In the genomic region with DNA sequence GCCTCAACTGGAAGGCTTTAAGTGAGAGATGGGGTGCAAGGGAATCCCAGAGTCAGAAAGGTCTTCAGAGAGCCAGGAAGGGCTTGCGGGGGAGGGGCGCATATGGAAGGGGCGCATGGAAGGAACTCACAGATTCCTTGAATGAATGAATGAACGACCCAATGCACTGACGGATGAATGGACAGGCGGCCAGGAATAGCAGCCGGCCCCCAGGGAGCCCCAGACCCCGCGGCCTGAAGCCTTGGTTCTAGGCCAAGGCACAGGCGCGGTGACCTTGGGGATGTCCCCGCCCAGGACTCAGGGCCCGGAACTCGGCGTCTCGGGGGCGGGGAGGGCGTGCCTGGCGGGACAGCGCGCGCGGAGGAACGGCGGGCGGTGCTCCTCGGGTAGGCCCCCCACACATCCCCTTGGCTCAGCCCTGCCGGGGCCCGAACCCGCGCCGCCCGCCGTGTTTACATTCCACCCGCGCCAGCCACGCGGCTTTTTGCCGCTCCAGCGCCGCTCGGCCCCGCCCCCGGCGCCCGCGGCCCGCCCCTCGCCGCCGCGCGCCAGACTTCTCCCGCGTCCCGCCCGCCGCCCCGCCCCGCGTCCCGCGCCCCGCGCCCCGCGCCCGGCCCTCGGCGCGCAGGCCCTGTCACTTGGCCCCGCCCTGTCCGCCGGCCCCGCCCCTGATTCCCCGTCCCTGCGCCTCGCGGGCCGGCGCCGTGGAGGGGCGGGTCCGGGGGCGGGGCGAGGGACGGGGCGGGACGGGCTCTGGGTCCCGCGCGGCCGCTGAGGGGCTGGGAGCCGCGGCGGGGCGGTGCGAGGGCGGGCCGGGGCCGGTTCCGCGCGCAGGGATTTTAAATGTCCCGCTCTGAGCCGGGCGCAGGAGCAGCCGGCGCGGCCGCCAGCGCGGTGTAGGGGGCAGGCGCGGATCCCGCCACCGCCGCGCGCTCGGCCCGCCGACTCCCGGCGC, we compare ENCODE assay signal across 1 cellular context.
TF ChIP-seq lines count a peak whose summit lies in the region.

CCNE1 (plus strand) TSS at position 867 of the 955 bp plus-strand sequence. CDS start 565 bp downstream, outside the sequence.

TF ChIP-seq in HepG2, 621 proteins besides CTCF, POLR2A, EP300 and RAD21 (continued from another document and continues in another):
- TF ChIP-seq KIAA2018 (CRISPR knock-in tag; IDR thresholded peaks at IDR 0.05; ENCODE audit: borderline replicate concordance) (no peak), RFXAP (CRISPR knock-in tag; IDR thresholded peaks at IDR 0.05; ENCODE audit: borderline replicate concordance) (no peak), ARID2 (CRISPR knock-in tag; IDR thresholded peaks at IDR 0.05; ENCODE audit: borderline replicate concordance) (no peak), CC2D1A (CRISPR knock-in tag; IDR thresholded peaks at IDR 0.05) (no peak), HNRNPK (IDR thresholded peaks at IDR 0.05; ENCODE audit: low read depth, low read length, poor library complexity, severe bottlenecking) (no peak), ZNF780A (CRISPR knock-in tag; IDR thresholded peaks at IDR 0.05) (no peak), CBX2 (IDR thresholded peaks at IDR 0.05; ENCODE audit: low read depth, low read length) (no peak), CBX2 (CRISPR knock-in tag; IDR thresholded peaks at IDR 0.05; ENCODE audit: low read depth) (no peak), RBM39 (IDR thresholded peaks at IDR 0.05; ENCODE audit: low read depth, low read length, poor library complexity, severe bottlenecking) (no peak), TEAD2 (CRISPR knock-in tag; IDR thresholded peaks at IDR 0.05) (no peak), ZFP62 (CRISPR knock-in tag; IDR thresholded peaks at IDR 0.05) (no peak), ZNF607 (CRISPR knock-in tag; IDR thresholded peaks at IDR 0.05; ENCODE audit: borderline replicate concordance) (no peak), PCBP2 (optimal IDR thresholded peaks at IDR 0.05; ENCODE audit: low read depth, low read length, poor library complexity, severe bottlenecking) (no peak), ZNF12 (CRISPR knock-in tag; IDR thresholded peaks at IDR 0.05) (no peak), SIX4 (CRISPR knock-in tag; IDR thresholded peaks at IDR 0.05) (no peak), RFX5 (IDR thresholded peaks at IDR 0.05; ENCODE audit: low read depth, low read length) (no peak), ZBTB49 (CRISPR knock-in tag; IDR thresholded peaks at IDR 0.05; ENCODE audit: borderline replicate concordance) (no peak), THAP7 (CRISPR knock-in tag; IDR thresholded peaks at IDR 0.05) (no peak), FOSL2 (CRISPR knock-in tag; IDR thresholded peaks at IDR 0.05) (0 out of 2 replicates have a peak, but pooled peaks have one; percentile 5), ZNF138 (CRISPR knock-in tag; IDR thresholded peaks at IDR 0.05; ENCODE audit: low read depth) (no peak), MAX (IDR thresholded peaks at IDR 0.05) (peak; percentile 61; the same call in 1 of the 2 replicates), ATF4 (CRISPR knock-in tag; IDR thresholded peaks at IDR 0.05) (no peak)
- TF ChIP-seq, protein P1, sequence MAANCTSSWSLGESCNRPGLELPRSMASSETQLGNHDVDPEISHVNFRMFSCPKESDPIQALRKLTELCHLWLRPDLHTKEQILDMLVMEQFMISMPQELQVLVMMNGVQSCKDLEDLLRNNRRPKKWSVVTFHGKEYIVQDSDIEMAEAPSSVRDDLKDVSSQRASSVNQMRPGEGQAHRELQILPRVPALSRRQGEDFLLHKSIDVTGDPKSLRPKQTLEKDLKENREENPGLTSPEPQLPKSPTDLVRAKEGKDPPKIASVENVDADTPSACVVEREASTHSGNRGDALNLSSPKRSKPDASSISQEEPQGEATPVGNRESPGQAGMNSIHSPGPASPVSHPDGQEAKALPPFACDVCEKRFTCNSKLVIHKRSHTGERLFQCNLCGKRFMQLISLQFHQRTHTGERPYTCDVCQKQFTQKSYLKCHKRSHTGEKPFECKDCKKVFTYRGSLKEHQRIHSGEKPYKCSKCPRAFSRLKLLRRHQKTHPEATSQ (CRISPR knock-in tag; IDR thresholded peaks at IDR 0.05; ENCODE audit: borderline replicate concordance) = no peak
- TF ChIP-seq, protein P2, sequence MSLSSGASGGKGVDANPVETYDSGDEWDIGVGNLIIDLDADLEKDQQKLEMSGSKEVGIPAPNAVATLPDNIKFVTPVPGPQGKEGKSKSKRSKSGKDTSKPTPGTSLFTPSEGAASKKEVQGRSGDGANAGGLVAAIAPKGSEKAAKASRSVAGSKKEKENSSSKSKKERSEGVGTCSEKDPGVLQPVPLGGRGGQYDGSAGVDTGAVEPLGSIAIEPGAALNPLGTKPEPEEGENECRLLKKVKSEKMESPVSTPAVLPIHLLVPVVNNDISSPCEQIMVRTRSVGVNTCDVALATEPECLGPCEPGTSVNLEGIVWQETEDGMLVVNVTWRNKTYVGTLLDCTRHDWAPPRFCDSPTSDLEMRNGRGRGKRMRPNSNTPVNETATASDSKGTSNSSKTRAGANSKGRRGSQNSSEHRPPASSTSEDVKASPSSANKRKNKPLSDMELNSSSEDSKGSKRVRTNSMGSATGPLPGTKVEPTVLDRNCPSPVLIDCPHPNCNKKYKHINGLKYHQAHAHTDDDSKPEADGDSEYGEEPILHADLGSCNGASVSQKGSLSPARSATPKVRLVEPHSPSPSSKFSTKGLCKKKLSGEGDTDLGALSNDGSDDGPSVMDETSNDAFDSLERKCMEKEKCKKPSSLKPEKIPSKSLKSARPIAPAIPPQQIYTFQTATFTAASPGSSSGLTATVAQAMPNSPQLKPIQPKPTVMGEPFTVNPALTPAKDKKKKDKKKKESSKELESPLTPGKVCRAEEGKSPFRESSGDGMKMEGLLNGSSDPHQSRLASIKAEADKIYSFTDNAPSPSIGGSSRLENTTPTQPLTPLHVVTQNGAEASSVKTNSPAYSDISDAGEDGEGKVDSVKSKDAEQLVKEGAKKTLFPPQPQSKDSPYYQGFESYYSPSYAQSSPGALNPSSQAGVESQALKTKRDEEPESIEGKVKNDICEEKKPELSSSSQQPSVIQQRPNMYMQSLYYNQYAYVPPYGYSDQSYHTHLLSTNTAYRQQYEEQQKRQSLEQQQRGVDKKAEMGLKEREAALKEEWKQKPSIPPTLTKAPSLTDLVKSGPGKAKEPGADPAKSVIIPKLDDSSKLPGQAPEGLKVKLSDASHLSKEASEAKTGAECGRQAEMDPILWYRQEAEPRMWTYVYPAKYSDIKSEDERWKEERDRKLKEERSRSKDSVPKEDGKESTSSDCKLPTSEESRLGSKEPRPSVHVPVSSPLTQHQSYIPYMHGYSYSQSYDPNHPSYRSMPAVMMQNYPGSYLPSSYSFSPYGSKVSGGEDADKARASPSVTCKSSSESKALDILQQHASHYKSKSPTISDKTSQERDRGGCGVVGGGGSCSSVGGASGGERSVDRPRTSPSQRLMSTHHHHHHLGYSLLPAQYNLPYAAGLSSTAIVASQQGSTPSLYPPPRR (CRISPR knock-in tag; IDR thresholded peaks at IDR 0.05; ENCODE audit: borderline replicate concordance) = no peak
- TF ChIP-seq, protein P3, sequence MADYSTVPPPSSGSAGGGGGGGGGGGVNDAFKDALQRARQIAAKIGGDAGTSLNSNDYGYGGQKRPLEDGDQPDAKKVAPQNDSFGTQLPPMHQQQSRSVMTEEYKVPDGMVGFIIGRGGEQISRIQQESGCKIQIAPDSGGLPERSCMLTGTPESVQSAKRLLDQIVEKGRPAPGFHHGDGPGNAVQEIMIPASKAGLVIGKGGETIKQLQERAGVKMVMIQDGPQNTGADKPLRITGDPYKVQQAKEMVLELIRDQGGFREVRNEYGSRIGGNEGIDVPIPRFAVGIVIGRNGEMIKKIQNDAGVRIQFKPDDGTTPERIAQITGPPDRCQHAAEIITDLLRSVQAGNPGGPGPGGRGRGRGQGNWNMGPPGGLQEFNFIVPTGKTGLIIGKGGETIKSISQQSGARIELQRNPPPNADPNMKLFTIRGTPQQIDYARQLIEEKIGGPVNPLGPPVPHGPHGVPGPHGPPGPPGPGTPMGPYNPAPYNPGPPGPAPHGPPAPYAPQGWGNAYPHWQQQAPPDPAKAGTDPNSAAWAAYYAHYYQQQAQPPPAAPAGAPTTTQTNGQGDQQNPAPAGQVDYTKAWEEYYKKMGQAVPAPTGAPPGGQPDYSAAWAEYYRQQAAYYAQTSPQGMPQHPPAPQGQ (CRISPR knock-in tag; IDR thresholded peaks at IDR 0.05; ENCODE audit: borderline replicate concordance) = no peak
- TF ChIP-seq, protein P4, sequence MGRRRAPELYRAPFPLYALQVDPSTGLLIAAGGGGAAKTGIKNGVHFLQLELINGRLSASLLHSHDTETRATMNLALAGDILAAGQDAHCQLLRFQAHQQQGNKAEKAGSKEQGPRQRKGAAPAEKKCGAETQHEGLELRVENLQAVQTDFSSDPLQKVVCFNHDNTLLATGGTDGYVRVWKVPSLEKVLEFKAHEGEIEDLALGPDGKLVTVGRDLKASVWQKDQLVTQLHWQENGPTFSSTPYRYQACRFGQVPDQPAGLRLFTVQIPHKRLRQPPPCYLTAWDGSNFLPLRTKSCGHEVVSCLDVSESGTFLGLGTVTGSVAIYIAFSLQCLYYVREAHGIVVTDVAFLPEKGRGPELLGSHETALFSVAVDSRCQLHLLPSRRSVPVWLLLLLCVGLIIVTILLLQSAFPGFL (CRISPR knock-in tag; IDR thresholded peaks at IDR 0.05) = no peak
